Comparison of ENCODE assay signal across 13 cellular contexts in the genomic region with DNA sequence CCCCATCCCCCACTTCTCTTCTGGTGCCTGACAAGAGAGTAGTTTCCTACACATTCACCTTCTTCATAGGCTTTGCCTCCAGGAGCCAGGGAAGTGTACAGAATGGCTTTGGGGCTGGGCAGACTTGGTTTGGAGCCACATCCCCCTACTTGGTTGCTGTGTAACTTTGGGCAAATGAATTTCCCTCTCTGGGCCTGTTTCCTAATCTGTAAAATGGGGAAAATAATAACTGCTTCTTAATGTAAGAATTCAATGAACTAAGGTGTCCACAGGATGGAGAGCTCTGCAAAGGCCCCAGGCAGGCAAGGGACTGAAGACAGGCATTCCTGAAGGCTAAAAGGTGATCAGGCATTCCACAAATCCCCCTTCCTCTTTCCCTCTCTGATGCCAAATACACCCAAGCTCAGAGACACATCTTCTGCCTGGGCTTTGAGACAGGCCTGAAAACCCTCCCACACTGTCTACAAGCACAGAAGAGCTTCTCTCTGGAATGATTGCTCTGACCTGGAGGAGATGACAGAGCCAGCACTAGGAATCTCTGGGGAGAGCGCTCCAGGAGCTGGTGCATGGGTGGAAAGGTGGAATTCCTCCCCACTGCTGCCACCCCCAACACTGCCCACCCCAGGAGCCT. TPM values are rescaled to one million over a fixed set of nuclear protein-coding genes. Genes with fewer than 3 reads are reported as not detected.
DNase-seq lines count a peak whose midpoint lies in the region; ATAC-seq and TF ChIP-seq lines count a peak whose summit lies in the region.
"Had no signal": no experiment of that assay in that cellular context is flagged by ENCODE, and none has a peak within 500 bp of the region (broad histone marks: within the 10 kb centered on the region; RNA-seq: fewer than 3 reads in every experiment).

No MANE protein-coding gene starts in this region.

- no peak overlapping the region for H3K27ac ChIP-seq in CD4-positive, CD25-positive, alpha-beta regulatory T cell (ENCODE audit: insufficient read depth, low read length, poor library complexity, severe bottlenecking)
- no peak overlapping the region for H3K27ac ChIP-seq in IMR-90 (ENCODE audit: insufficient read depth, low read length)
- H3K27ac ChIP-seq: Peyer's patch, right atrium auricular region had no signal

- CTCF ChIA-PET in IMR-90 (lab: Yijun Ruan, JAX), result no interaction called here

- H3K9ac ChIP-seq in IMR-90 (ENCODE audit: low read depth, low read length), result no peak overlapping the region

- DNase-seq in CD4-positive, CD25-positive, alpha-beta regulatory T cell, result no peak
- DNase-seq in IMR-90, result no peak
- peak; percentile 16 for DNase-seq in kidney glomerular epithelial cell (lab: John Stamatoyannopoulos, UW)
- DNase-seq in DMS 273 (lab: John Stamatoyannopoulos, UW; ENCODE audit: unreplicated experiment), result no peak
- DNase-seq in stimulated activated naive CD4-positive, alpha-beta T cell (lab: John Stamatoyannopoulos, UW), result no peak
- no peak for DNase-seq in SK-N-DZ (ENCODE audit: low spot score)
- DNase-seq in DMS114 treated with DMSO at 0.1 percent for 48 hours (lab: John Stamatoyannopoulos, UW; ENCODE audit: unreplicated experiment), result no peak
- DNase-seq: cortex of kidney, Peyer's patch had no signal

- H3K36me3 ChIP-seq in CD4-positive, CD25-positive, alpha-beta regulatory T cell (ENCODE audit: control insufficient read depth, insufficient read depth, low read length), result no peaks in the 10 kb centered on the region
- no peaks in the 10 kb centered on the region for H3K36me3 ChIP-seq in IMR-90 (ENCODE audit: control insufficient read depth, insufficient read depth, low read length)
- H3K36me3 ChIP-seq: Peyer's patch, right atrium auricular region had no signal

- no peaks in the 10 kb centered on the region for H3K36me3 Mint-ChIP-seq in CD4-positive, CD25-positive, alpha-beta regulatory T cell
- H3K36me3 Mint-ChIP-seq in activated T-helper 17 cell treated with anti-CD3 and anti-CD28 coated beads, Interleukin-2, amount 50 U/mL, for 72 hours (ENCODE audit: low read depth), result no peaks in the 10 kb centered on the region

- H3K9me3 Mint-ChIP-seq in CD4-positive, CD25-positive, alpha-beta regulatory T cell, result no peaks in the 10 kb centered on the region
- H3K9me3 Mint-ChIP-seq in activated T-helper 17 cell treated with anti-CD3 and anti-CD28 coated beads, Interleukin-2, amount 50 U/mL, for 72 hours, result no peaks in the 10 kb centered on the region

- no peak overlapping the region for H3K4me3 ChIP-seq in CD4-positive, CD25-positive, alpha-beta regulatory T cell (ENCODE audit: low read depth, low read length)
- H3K4me3 ChIP-seq in IMR-90 (ENCODE audit: insufficient read depth, low read depth, low read length), result no peak overlapping the region
- H3K4me3 ChIP-seq: Peyer's patch, right atrium auricular region had no signal

- H2BK20ac ChIP-seq in IMR-90 (ENCODE audit: low read depth, low read length), result no peak overlapping the region

- no peaks in the 10 kb centered on the region for H3K27me3 ChIP-seq in CD4-positive, CD25-positive, alpha-beta regulatory T cell (ENCODE audit: control insufficient read depth, insufficient read depth, low read length)
- H3K27me3 ChIP-seq in IMR-90 (ENCODE audit: control insufficient read depth, insufficient read depth, low read length), result no peaks in the 10 kb centered on the region
- H3K27me3 ChIP-seq: Peyer's patch, right atrium auricular region had no signal

- H4K91ac ChIP-seq in IMR-90 (ENCODE audit: insufficient read depth, low read depth, low read length), result no peak overlapping the region

- H3K79me1 ChIP-seq in IMR-90 (ENCODE audit: low read depth in 1 of 2, low read length in 2 of 2), result no peaks in the 10 kb centered on the region

- H3K27ac Mint-ChIP-seq in CD4-positive, CD25-positive, alpha-beta regulatory T cell, result peak overlapping the region in 2 of 3 donors; percentile 48 to 55
- H3K27ac Mint-ChIP-seq in activated T-helper 17 cell treated with anti-CD3 and anti-CD28 coated beads, Interleukin-2, amount 50 U/mL, for 72 hours, result peak overlapping the region; percentile 51
- H3K27ac Mint-ChIP-seq: B cell had no signal

- H3K4me3 Mint-ChIP-seq in CD4-positive, CD25-positive, alpha-beta regulatory T cell, result peak overlapping the region in 1 of 4 donors; percentile 65
- no peak overlapping the region for H3K4me3 Mint-ChIP-seq in activated T-helper 17 cell treated with anti-CD3 and anti-CD28 coated beads, Interleukin-2, amount 50 U/mL, for 72 hours
- H3K4me3 Mint-ChIP-seq: B cell had no signal

- no peak for TF ChIP-seq CTCF in IMR-90 (conservative IDR thresholded peaks at IDR 0.05; ENCODE audit: low read depth, low read length)

- H2BK15ac ChIP-seq in IMR-90 (ENCODE audit: low read depth, low read length), result no peak overlapping the region

- POLR2A ChIA-PET in IMR-90 (lab: Charles Lee; ENCODE audit: unreplicated experiment), result no interaction called here

- no peak overlapping the region for H3K14ac ChIP-seq in IMR-90 (replicated peaks; ENCODE audit: low read depth, low read length)

- no peaks in the 10 kb centered on the region for H3K9me3 ChIP-seq in CD4-positive, CD25-positive, alpha-beta regulatory T cell (ENCODE audit: control insufficient read depth in 2 of 2, low read length in 2 of 2)
- H3K9me3 ChIP-seq in IMR-90 (ENCODE audit: control insufficient read depth, insufficient read depth, low read length), result no peaks in the 10 kb centered on the region
- H3K9me3 ChIP-seq: Peyer's patch, right atrium auricular region had no signal

- no peak overlapping the region for H4K8ac ChIP-seq in IMR-90 (ENCODE audit: low read depth in 2 of 2, low read length in 2 of 2)

- H2BK120ac ChIP-seq in IMR-90 (ENCODE audit: low read depth, low read length), result no peak overlapping the region

- H2AFZ ChIP-seq in IMR-90 (replicated peaks; ENCODE audit: low read length, poor library complexity), result no peak overlapping the region

- no CpG with 5 or more reads among the region's 1 CpG for WGBS in IMR-90 (ENCODE audit: extremely low coverage in 2 of 2, insufficient read length in 1 of 2), 2 experiments

- peaks cover 0 to 8% (median 6%) of the 10 kb centered on the region in 4 donors for H3K4me1 Mint-ChIP-seq in CD4-positive, CD25-positive, alpha-beta regulatory T cell
- no peaks in the 10 kb centered on the region for H3K4me1 Mint-ChIP-seq in activated T-helper 17 cell treated with anti-CD3 and anti-CD28 coated beads, Interleukin-2, amount 50 U/mL, for 72 hours

- H4K5ac ChIP-seq in IMR-90 (ENCODE audit: low read depth, low read length), result no peak overlapping the region

- no peak overlapping the region for H2BK5ac ChIP-seq in IMR-90 (ENCODE audit: low read depth, low read length, poor library complexity, severe bottlenecking)

- no peak overlapping the region for H3K56ac ChIP-seq in IMR-90 (ENCODE audit: extremely low read depth, insufficient read depth, low read length)

- no TSS peak for BruUV-seq in IMR-90 (replicated peaks; lab: Mats Ljungman, UMichigan)

- dilution Hi-C loops in IMR-90 (cut with HindIII; ENCODE audit: low sequenced_read_pairs, unreplicated experiment), result no loop called here

- no peaks in the 10 kb centered on the region for H3K9me1 ChIP-seq in IMR-90 (ENCODE audit: insufficient read depth, low read length)

- intact Hi-C loops in IMR-90 (cut with micrococcal nuclease), result loop anchor here (10.0 kb wide), 1 partner anchor 56 kb away; no protein-coding TSS in a partner anchor

- H2AK5ac ChIP-seq in IMR-90 (ENCODE audit: low read depth, low read length), result no peak overlapping the region

- H3K4ac ChIP-seq in IMR-90 (ENCODE audit: low read depth, low read length), result no peak overlapping the region

- H2AK9ac ChIP-seq in IMR-90 (replicated peaks; ENCODE audit: low read depth, low read length, poor library complexity), result peak overlapping the region; percentile 30

- H3K27me3 Mint-ChIP-seq in CD4-positive, CD25-positive, alpha-beta regulatory T cell, result peaks cover 4% of the 10 kb centered on the region
- H3K27me3 Mint-ChIP-seq in activated T-helper 17 cell treated with anti-CD3 and anti-CD28 coated beads, Interleukin-2, amount 50 U/mL, for 72 hours, result no peaks in the 10 kb centered on the region
- H3K27me3 Mint-ChIP-seq: B cell had no signal

- TF ChIP-seq RAD21 in IMR-90 (IDR thresholded peaks at IDR 0.05; ENCODE audit: low read length), result no peak

- H4K20me1 ChIP-seq in IMR-90 (ENCODE audit: insufficient read depth, low read length), result no peaks in the 10 kb centered on the region; the same call in 1 of the 2 replicates

- TF ChIP-seq POLR2A in IMR-90 (IDR thresholded peaks at IDR 0.05; ENCODE audit: low read depth, low read length), result no peak

- no peak overlapping the region for H3K18ac ChIP-seq in IMR-90 (ENCODE audit: low read depth, low read length)

- H3K4me2 ChIP-seq in IMR-90 (ENCODE audit: low read depth, low read length), result no peak overlapping the region

- H3K23ac ChIP-seq in IMR-90 (ENCODE audit: low read depth, low read length), result no peak overlapping the region

- no peaks in the 10 kb centered on the region for H3K4me1 ChIP-seq in CD4-positive, CD25-positive, alpha-beta regulatory T cell (ENCODE audit: control insufficient read depth, insufficient read depth, low read length, poor library complexity, severe bottlenecking)
- H3K4me1 ChIP-seq in IMR-90 (ENCODE audit: control insufficient read depth, insufficient read depth, low read length), result peaks cover 2% of the 10 kb centered on the region; the same call in 1 of the 2 replicates
- H3K4me1 ChIP-seq: Peyer's patch had no signal

- in situ Hi-C loops in IMR-90 (cut with MboI; ENCODE audit: low sequenced_read_pairs), result no loop called here

- no peak for ATAC-seq in CD4-positive, CD25-positive, alpha-beta regulatory T cell (ENCODE audit: low read depth in 2 of 2)
- ATAC-seq in IMR-90 (ENCODE audit: low read depth), result peak; percentile 13; the same call in 1 of the 2 replicates
- no peak for ATAC-seq in activated T-helper 17 cell treated with anti-CD3 and anti-CD28 coated beads, Interleukin-2, amount 50 U/mL, for 72 hours (replicated peaks)

TF ChIP-seq in IMR-90, 13 proteins besides CTCF, POLR2A, EP300 and RAD21:
- TF ChIP-seq MAFK (IDR thresholded peaks at IDR 0.05; ENCODE audit: low read depth, low read length) (no peak), FOS (IDR thresholded peaks at IDR 0.05; ENCODE audit: low read depth, low read length) (no peak)

RNA-seq across cellular contexts. Expression of gene C20orf203, which starts 6.9 kb away (rescaled TPM):
- total RNA-seq in CD4-positive, CD25-positive, alpha-beta regulatory T cell, result 0.30 TPM
- polyA plus RNA-seq in CD4-positive, CD25-positive, alpha-beta regulatory T cell, result under 1 TPM in 2 of 4 donors, not detected in 2; 0.05 to 0.09 TPM
- not detected in 2 replicates for total RNA-seq in IMR-90 (2012; rRNA removed)
- polyA plus RNA-seq in IMR-90 (2012; rRNA removed), result 0.10 TPM in 1 of 2 replicates, not detected in the other
- polyA plus RNA-seq in IMR-90 (2012; cell fraction: cytosol; rRNA removed), result not detected in 2 replicates
- polyA plus RNA-seq in IMR-90 (2012; cell fraction: nucleus; rRNA removed; ENCODE audit: low replicate concordance), result 0.05 and 0.06 TPM in 2 replicates
- total RNA-seq in activated T-helper 17 cell treated with anti-CD3 and anti-CD28 coated beads, Interleukin-2, amount 50 U/mL, for 72 hours, result under 1 TPM in 1 of 2 donors, not detected in 1; 0.05 TPM
- 0.14 and 0.61 TPM in 2 replicates for polyA plus RNA-seq in SK-N-DZ (2014; cell fraction: cytosol; rRNA removed)
- 0.02 and 0.44 TPM in 2 replicates for polyA plus RNA-seq in SK-N-DZ (2014; cell fraction: nucleus; rRNA removed)
- total RNA-seq: G401, Peyer's patch, right atrium auricular region had no signal
